ENCODE assay signal across 24 cellular contexts in genomic region chr10:99406149-99406548, GRCh38.
"Had no signal": no experiment of that assay in that cellular context is flagged by ENCODE, and none has a peak within 500 bp of the region (broad histone marks: within the 10 kb centered on the region; RNA-seq: fewer than 3 reads in every experiment).

No MANE protein-coding gene starts in this region.

- H3K9me3 Mint-ChIP-seq: activated CD4-positive, alpha-beta memory T cell treated with anti-CD3 and anti-CD28 coated beads, Interleukin-2, amount 10 ng/mL, durations not matched to agents 7 days and 5 days; activated CD4-positive, alpha-beta T cell treated with anti-CD3 and anti-CD28 coated beads, Interleukin-2, amount 10 ng/mL, durations not matched to agents 7 days and 5 days; activated naive CD4-positive, alpha-beta T cell treated with anti-CD3 and anti-CD28 coated beads, Interleukin-2, amount 50 U/mL, for 72 hours; central memory CD8-positive, alpha-beta T cell; dendritic cell treated with granulocyte-macrophage colony-stimulating factor and Interleukin-4, amounts not matched to agents 40 ng/mL and 50 ng/mL, for 4 days; natural killer cell; neural progenitor cell had no signal

- H3K27me3 Mint-ChIP-seq: activated CD4-positive, alpha-beta memory T cell treated with anti-CD3 and anti-CD28 coated beads, Interleukin-2, amount 10 ng/mL, durations not matched to agents 7 days and 5 days; activated CD4-positive, alpha-beta T cell treated with anti-CD3 and anti-CD28 coated beads, Interleukin-2, amount 10 ng/mL, durations not matched to agents 7 days and 5 days; central memory CD8-positive, alpha-beta T cell; dendritic cell treated with granulocyte-macrophage colony-stimulating factor and Interleukin-4, amounts not matched to agents 40 ng/mL and 50 ng/mL, for 4 days; T-helper 17 cell had no signal

- H3K27ac Mint-ChIP-seq: activated CD4-positive, alpha-beta memory T cell treated with anti-CD3 and anti-CD28 coated beads, Interleukin-2, amount 10 ng/mL, durations not matched to agents 7 days and 5 days; activated CD4-positive, alpha-beta T cell treated with anti-CD3 and anti-CD28 coated beads, Interleukin-2, amount 10 ng/mL, durations not matched to agents 7 days and 5 days; activated naive CD4-positive, alpha-beta T cell treated with anti-CD3 and anti-CD28 coated beads, Interleukin-2, amount 50 U/mL, for 72 hours; dendritic cell treated with granulocyte-macrophage colony-stimulating factor and Interleukin-4, amounts not matched to agents 40 ng/mL and 50 ng/mL, for 4 days; natural killer cell; neural progenitor cell; T-helper 17 cell had no signal

- H3K9me3 ChIP-seq: gastroesophageal sphincter, psoas muscle, spleen, tibial nerve had no signal

- DNase-seq: activated CD4-positive, alpha-beta memory T cell treated with anti-CD3 and anti-CD28 coated beads, Interleukin-2, amount 10 ng/mL, durations not matched to agents 7 days and 5 days; activated CD4-positive, alpha-beta T cell treated with anti-CD3 and anti-CD28 coated beads, Interleukin-2, amount 10 ng/mL, durations not matched to agents 7 days and 5 days; activated CD4-positive, CD25-positive, alpha-beta regulatory T cell treated with anti-CD3 and anti-CD28 coated beads, Interleukin-2, amount 50 U/mL, for 72 hours; activated CD8-positive, alpha-beta memory T cell treated with anti-CD3 and anti-CD28 coated beads, Interleukin-2, amount 50 U/mL, for 48 hours; activated naive CD4-positive, alpha-beta T cell; activated T-cell treated with anti-CD3 and anti-CD28 coated beads, Interleukin-2, amount 50 U/mL, for 48 hours; hippocampal formation; mesendoderm; natural killer cell; occipital lobe; psoas muscle; spleen; stimulated activated naive CD4-positive, alpha-beta T cell; T-helper 17 cell; T1000 had no signal

- ATAC-seq: activated naive CD4-positive, alpha-beta T cell treated with anti-CD3 and anti-CD28 coated beads, Interleukin-2, amount 50 U/mL, for 72 hours; gastroesophageal sphincter; natural killer cell; psoas muscle; T-helper 17 cell had no signal

- H3K4me3 Mint-ChIP-seq: activated CD4-positive, alpha-beta memory T cell treated with anti-CD3 and anti-CD28 coated beads, Interleukin-2, amount 10 ng/mL, durations not matched to agents 7 days and 5 days; activated CD4-positive, alpha-beta T cell treated with anti-CD3 and anti-CD28 coated beads, Interleukin-2, amount 10 ng/mL, durations not matched to agents 7 days and 5 days; central memory CD8-positive, alpha-beta T cell; dendritic cell treated with granulocyte-macrophage colony-stimulating factor and Interleukin-4, amounts not matched to agents 40 ng/mL and 50 ng/mL, for 4 days; natural killer cell; neural progenitor cell; T-helper 17 cell had no signal

- H3K9ac ChIP-seq: neural progenitor cell, parathyroid adenoma had no signal

- H3K4me1 ChIP-seq: neural progenitor cell, parathyroid adenoma, tibial nerve had no signal

- H3K4me3 ChIP-seq: gastroesophageal sphincter, lung, neural progenitor cell, psoas muscle, spleen, tibial nerve had no signal

- H3K27ac ChIP-seq: epithelial cell of prostate, gastroesophageal sphincter, neural progenitor cell, parathyroid adenoma, psoas muscle, spleen, tibial nerve had no signal

- H3K27me3 ChIP-seq: gastroesophageal sphincter, neural progenitor cell, spleen, tibial nerve had no signal

- H3K4me1 Mint-ChIP-seq: activated CD4-positive, alpha-beta memory T cell treated with anti-CD3 and anti-CD28 coated beads, Interleukin-2, amount 10 ng/mL, durations not matched to agents 7 days and 5 days; activated CD4-positive, alpha-beta T cell treated with anti-CD3 and anti-CD28 coated beads, Interleukin-2, amount 10 ng/mL, durations not matched to agents 7 days and 5 days; central memory CD8-positive, alpha-beta T cell; natural killer cell; neural progenitor cell had no signal
